In the genomic region with DNA sequence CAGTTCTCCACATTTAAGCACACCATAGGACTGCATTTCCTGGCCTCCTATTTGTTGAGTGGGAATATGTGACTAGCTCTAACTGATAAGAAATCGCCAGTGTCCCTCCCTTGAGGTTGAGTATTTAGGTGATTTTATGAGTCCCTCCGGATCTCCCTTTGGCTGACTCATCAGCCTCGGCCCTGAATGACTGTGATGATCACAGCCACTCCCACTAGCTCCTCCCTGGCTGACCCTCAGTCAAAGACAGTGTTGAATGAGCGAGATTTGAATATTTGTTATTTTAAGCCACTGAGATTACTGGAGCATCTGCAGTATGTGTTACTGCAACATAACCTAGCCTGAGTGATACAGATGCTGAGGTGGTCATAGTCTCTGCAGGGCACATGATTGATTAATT, we compare ENCODE assay signal across 18 cellular contexts.
DNase-seq lines count a peak whose midpoint lies in the region; ATAC-seq and TF ChIP-seq lines count a peak whose summit lies in the region.
"Had no signal": no experiment of that assay in that cellular context is flagged by ENCODE, and none has a peak within 500 bp of the region (broad histone marks: within the 10 kb centered on the region; RNA-seq: fewer than 3 reads in every experiment).

No MANE protein-coding gene starts in this region.

- H3K9me3 Mint-ChIP-seq in activated CD4-positive, alpha-beta T cell treated with anti-CD3 and anti-CD28 coated beads for 36 hours (ENCODE audit: low read depth), result no peaks in the 10 kb centered on the region
- no peaks in the 10 kb centered on the region for H3K9me3 Mint-ChIP-seq in T-helper 2 cell treated with Interferon-gamma antibody and Interleukin-4, amounts not matched to agents 5 μg/mL and 100 μg/mL, for 36 hours
- H3K9me3 Mint-ChIP-seq: activated CD8-positive, alpha-beta T cell treated with anti-CD3 and anti-CD28 coated beads for 36 hours had no signal

- no peak for TF ChIP-seq CTCF in foreskin fibroblast (IDR thresholded peaks at IDR 0.05; ENCODE audit: low read depth, low read length)

- no peak overlapping the region for H3K4me3 Mint-ChIP-seq in activated CD4-positive, alpha-beta T cell treated with anti-CD3 and anti-CD28 coated beads for 36 hours
- no peak overlapping the region for H3K4me3 Mint-ChIP-seq in T-helper 2 cell treated with Interferon-gamma antibody and Interleukin-4, amounts not matched to agents 5 μg/mL and 100 μg/mL, for 36 hours
- H3K4me3 Mint-ChIP-seq: activated CD8-positive, alpha-beta T cell treated with anti-CD3 and anti-CD28 coated beads for 36 hours; activated naive CD4-positive, alpha-beta T cell treated with anti-CD3 and anti-CD28 coated beads for 36 hours; neural crest cell; stimulated activated naive CD8-positive, alpha-beta T cell treated with anti-CD3 and anti-CD28 coated beads, Interleukin-15, amount 100 ng/mL, for 72 hours had no signal

- H3K36me3 Mint-ChIP-seq in activated CD4-positive, alpha-beta T cell treated with anti-CD3 and anti-CD28 coated beads for 36 hours (ENCODE audit: low read depth), result no peaks in the 10 kb centered on the region
- no peaks in the 10 kb centered on the region for H3K36me3 Mint-ChIP-seq in T-helper 2 cell treated with Interferon-gamma antibody and Interleukin-4, amounts not matched to agents 5 μg/mL and 100 μg/mL, for 36 hours (ENCODE audit: low read depth)

- POLR2A ChIA-PET in activated CD4-positive, alpha-beta T cell treated with anti-CD3 and anti-CD28 coated beads for 36 hours (lab: Charles Lee), result no interaction called here

- H3K4me3 ChIP-seq in foreskin fibroblast (ENCODE audit: low read depth in 1 of 2, low read length in 2 of 2), result no peak overlapping the region
- H3K4me3 ChIP-seq: right lobe of liver had no signal

- DNase-seq in NCI-H1436 treated with DMSO at 0.1 percent for 48 hours (lab: John Stamatoyannopoulos, UW) (peak; percentile 23), kidney glomerular epithelial cell (lab: John Stamatoyannopoulos, UW) (peak; percentile 13), foreskin fibroblast (no peak), NCI-H2081 (lab: John Stamatoyannopoulos, UW) (no peak)
- DNase-seq in activated CD4-positive, alpha-beta T cell treated with anti-CD3 and anti-CD28 coated beads for 36 hours, result no peak
- no peak for DNase-seq in T-helper 2 cell treated with Interferon-gamma antibody and Interleukin-4, amounts not matched to agents 5 μg/mL and 100 μg/mL, for 36 hours (ENCODE audit: low spot score)
- DNase-seq: activated CD8-positive, alpha-beta T cell treated with anti-CD3 and anti-CD28 coated beads for 36 hours; activated naive CD4-positive, alpha-beta T cell treated with anti-CD3 and anti-CD28 coated beads for 36 hours; C1 segment of cervical spinal cord; GF-D8; NCI-H345; right lobe of liver; stimulated activated naive CD8-positive, alpha-beta T cell treated with anti-CD3 and anti-CD28 coated beads, Interleukin-15, amount 100 ng/mL, for 72 hours had no signal

- H3K27me3 Mint-ChIP-seq in activated CD4-positive, alpha-beta T cell treated with anti-CD3 and anti-CD28 coated beads for 36 hours, result no peaks in the 10 kb centered on the region
- H3K27me3 Mint-ChIP-seq in T-helper 2 cell treated with Interferon-gamma antibody and Interleukin-4, amounts not matched to agents 5 μg/mL and 100 μg/mL, for 36 hours (ENCODE audit: low read depth), result no peaks in the 10 kb centered on the region
- H3K27me3 Mint-ChIP-seq: activated CD8-positive, alpha-beta T cell treated with anti-CD3 and anti-CD28 coated beads for 36 hours; stimulated activated naive CD8-positive, alpha-beta T cell treated with anti-CD3 and anti-CD28 coated beads, Interleukin-15, amount 100 ng/mL, for 72 hours had no signal

- CTCF ChIA-PET in activated CD4-positive, alpha-beta T cell treated with anti-CD3 and anti-CD28 coated beads for 36 hours (lab: Charles Lee), result no interaction called here

- no peak overlapping the region for H3K27ac Mint-ChIP-seq in activated CD4-positive, alpha-beta T cell treated with anti-CD3 and anti-CD28 coated beads for 36 hours
- H3K27ac Mint-ChIP-seq in T-helper 2 cell treated with Interferon-gamma antibody and Interleukin-4, amounts not matched to agents 5 μg/mL and 100 μg/mL, for 36 hours, result no peak overlapping the region
- H3K27ac Mint-ChIP-seq: activated CD8-positive, alpha-beta T cell treated with anti-CD3 and anti-CD28 coated beads for 36 hours; activated naive CD4-positive, alpha-beta T cell treated with anti-CD3 and anti-CD28 coated beads for 36 hours; stimulated activated naive CD8-positive, alpha-beta T cell treated with anti-CD3 and anti-CD28 coated beads, Interleukin-15, amount 100 ng/mL, for 72 hours had no signal

- no peaks in the 10 kb centered on the region for H3K4me1 Mint-ChIP-seq in activated CD4-positive, alpha-beta T cell treated with anti-CD3 and anti-CD28 coated beads for 36 hours
- H3K4me1 Mint-ChIP-seq in T-helper 2 cell treated with Interferon-gamma antibody and Interleukin-4, amounts not matched to agents 5 μg/mL and 100 μg/mL, for 36 hours (ENCODE audit: low read depth), result no peaks in the 10 kb centered on the region
- H3K4me1 Mint-ChIP-seq: neural crest cell; stimulated activated naive CD8-positive, alpha-beta T cell treated with anti-CD3 and anti-CD28 coated beads, Interleukin-15, amount 100 ng/mL, for 72 hours had no signal

- ATAC-seq in GM18519 (IDR thresholded peaks at IDR 0.05; ENCODE audit: low FRiP score, unreplicated experiment), result peak; percentile 54
- peak; percentile 56 for ATAC-seq in HG02610 (IDR thresholded peaks at IDR 0.05; ENCODE audit: unreplicated experiment)
- ATAC-seq in activated CD4-positive, alpha-beta T cell treated with anti-CD3 and anti-CD28 coated beads for 36 hours, result no peak
- ATAC-seq: activated CD8-positive, alpha-beta T cell treated with anti-CD3 and anti-CD28 coated beads for 36 hours; left lobe of liver; Panc1; right lobe of liver; stimulated activated naive CD8-positive, alpha-beta T cell treated with anti-CD3 and anti-CD28 coated beads, Interleukin-15, amount 100 ng/mL, for 72 hours had no signal

- intact Hi-C loops in activated CD4-positive, alpha-beta T cell treated with anti-CD3 and anti-CD28 coated beads for 36 hours (cut with DNase I, micrococcal nuclease), result no loop called here

Comparison
In these comparisons a context has a peak if more than half of its experiments do, and no peak if none do; other contexts are left out.
1. DNase-seq: peak in NCI-H1436 treated with DMSO at 0.1 percent for 48 hours (single experiment) and kidney glomerular epithelial cell (single experiment); none in foreskin fibroblast (0 of 2), NCI-H2081 (0 of 2), activated CD4-positive, alpha-beta T cell treated with anti-CD3 and anti-CD28 coated beads for 36 hours (single experiment) and T-helper 2 cell treated with Interferon-gamma antibody and Interleukin-4, amounts not matched to agents 5 μg/mL and 100 μg/mL, for 36 hours (single experiment).